In the genomic region with DNA sequence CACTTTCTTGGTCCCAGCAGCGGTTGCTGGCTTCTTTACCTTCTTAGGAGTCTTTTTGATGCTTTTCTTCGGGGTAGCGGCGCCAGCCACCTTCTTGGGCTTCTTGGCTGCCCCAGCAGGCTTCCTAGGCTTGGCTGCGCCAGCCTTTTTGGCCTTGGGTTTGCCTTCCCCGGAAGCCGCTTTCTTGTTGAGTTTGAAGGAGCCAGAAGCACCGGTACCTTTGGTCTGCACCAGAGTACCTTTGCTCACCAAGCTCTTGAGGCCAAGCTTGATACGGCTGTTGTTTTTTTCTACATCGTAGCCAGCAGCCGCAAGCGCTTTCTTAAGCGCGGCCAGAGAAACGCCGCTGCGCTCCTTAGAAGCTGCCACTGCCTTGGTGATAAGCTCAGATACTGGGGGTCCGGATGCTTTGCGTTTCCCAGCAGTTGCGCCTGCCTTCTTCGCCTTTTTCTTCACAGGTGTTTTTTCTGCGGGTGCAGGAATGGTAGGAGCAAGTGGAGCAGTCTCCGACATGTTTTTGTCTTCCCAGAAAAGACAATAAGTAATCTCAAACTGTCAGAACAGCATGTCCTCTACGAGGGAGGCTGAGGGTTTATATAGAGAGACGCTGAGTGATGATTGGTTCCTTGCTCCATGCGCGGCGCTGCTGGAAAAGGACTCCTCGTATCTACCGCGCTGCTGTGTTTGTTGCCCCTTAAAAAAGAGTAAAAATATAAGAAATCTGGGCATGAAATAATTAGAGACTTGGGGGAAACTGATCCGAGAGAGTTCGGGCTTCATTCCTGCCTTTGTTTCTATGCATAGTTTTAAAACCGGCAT, we compare ENCODE assay signal across 8 cellular contexts.
DNase-seq lines count a peak whose midpoint lies in the region; ATAC-seq and TF ChIP-seq lines count a peak whose summit lies in the region.

No MANE protein-coding gene starts in this region.

- TF ChIP-seq CTCF in brain (conservative IDR thresholded peaks at IDR 0.05) = no peak

- H3K4me3 Mint-ChIP-seq in brain = peak overlapping the region; percentile 89 to 98 (median 91)

- peaks cover 0 to 6% (median 0%) of the 10 kb centered on the region in 5 experiments for H3K9me3 Mint-ChIP-seq in brain

- DNase-seq in G401 (ENCODE audit: low spot score) (peak; percentile 88), T-helper 1 cell (peak; percentile 25 to 94 (median 50)), inferior parietal cortex (ENCODE audit: extremely low spot score) (peak; percentile 66), HuH-7.5 (ENCODE audit: low spot score) (no peak)
- peak; percentile 63 to 83 (median 66) for DNase-seq in stimulated activated CD4-positive, alpha-beta T cell treated with anti-CD3 and anti-CD28 coated beads, Interleukin-12 subunit alpha, Interleukin-12 subunit beta, amount 100 ng/mL, for 48 hours (ENCODE audit: low read depth in 2 of 3, low spot score in 1 of 3)

- H3K27ac ChIP-seq in KOPT-K1 (ENCODE audit: low read depth, low read length, poor library complexity, severe bottlenecking) = peak overlapping the region; percentile 95

- no peaks in the 10 kb centered on the region for H3K36me3 ChIP-seq in KOPT-K1 (ENCODE audit: insufficient read depth, low read length)

- H3K36me3 Mint-ChIP-seq in brain = no peaks in the 10 kb centered on the region

- H3K9me3 ChIP-seq in KOPT-K1 (ENCODE audit: insufficient read depth, low read length, poor library complexity, severe bottlenecking) = no peaks in the 10 kb centered on the region

- peak overlapping the region; percentile 84 to 97 (median 89) for H3K27ac Mint-ChIP-seq in brain

- peak; percentile 69 for ATAC-seq in GM21723 (IDR thresholded peaks at IDR 0.05; ENCODE audit: unreplicated experiment)

- peaks cover 42% of the 10 kb centered on the region for H3K4me1 Mint-ChIP-seq in brain

- in situ Hi-C loops in G401 (cut with HindIII; ENCODE audit: low sequenced_read_pairs) = no loop called here

- H3K27me3 Mint-ChIP-seq in brain = peaks cover 7% of the 10 kb centered on the region
